In genomic region chr22:24006207-24006913, GRCh38 we compare ENCODE assay signal across 1 cellular context.
TF ChIP-seq lines count a peak whose summit lies in the region.

No MANE protein-coding gene starts in this region.

TF ChIP-seq in K562, 482 proteins besides CTCF, POLR2A, EP300 and RAD21:
- TF ChIP-seq ZNF23 (CRISPR knock-in tag; IDR thresholded peaks at IDR 0.05) (peak; percentile 83; the same call in 1 of the 2 replicates), ETV5 (CRISPR knock-in tag; IDR thresholded peaks at IDR 0.05; ENCODE audit: low read depth) (no peak), ZBTB17 (CRISPR knock-in tag; IDR thresholded peaks at IDR 0.05) (peak; percentile 97)
- TF ChIP-seq, protein P1, sequence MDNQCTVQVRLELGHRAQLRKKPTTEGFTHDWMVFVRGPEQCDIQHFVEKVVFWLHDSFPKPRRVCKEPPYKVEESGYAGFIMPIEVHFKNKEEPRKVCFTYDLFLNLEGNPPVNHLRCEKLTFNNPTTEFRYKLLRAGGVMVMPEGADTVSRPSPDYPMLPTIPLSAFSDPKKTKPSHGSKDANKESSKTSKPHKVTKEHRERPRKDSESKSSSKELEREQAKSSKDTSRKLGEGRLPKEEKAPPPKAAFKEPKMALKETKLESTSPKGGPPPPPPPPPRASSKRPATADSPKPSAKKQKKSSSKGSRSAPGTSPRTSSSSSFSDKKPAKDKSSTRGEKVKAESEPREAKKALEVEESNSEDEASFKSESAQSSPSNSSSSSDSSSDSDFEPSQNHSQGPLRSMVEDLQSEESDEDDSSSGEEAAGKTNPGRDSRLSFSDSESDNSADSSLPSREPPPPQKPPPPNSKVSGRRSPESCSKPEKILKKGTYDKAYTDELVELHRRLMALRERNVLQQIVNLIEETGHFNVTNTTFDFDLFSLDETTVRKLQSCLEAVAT (IDR thresholded peaks at IDR 0.05) = peak in 1 of 2 experiments; percentile 90; a peak in 2 of 4 replicates
